In genomic region chr7:132492841-132493445, GRCh38 we compare ENCODE assay signal across 18 cellular contexts.
DNase-seq lines count a peak whose midpoint lies in the region; ATAC-seq and TF ChIP-seq lines count a peak whose summit lies in the region.
"Had no signal": no experiment of that assay in that cellular context is flagged by ENCODE, and none has a peak within 500 bp of the region (broad histone marks: within the 10 kb centered on the region; RNA-seq: fewer than 3 reads in every experiment).

No MANE protein-coding gene starts in this region.

- no peak overlapping the region for H3K27ac ChIP-seq in HEK293 (ENCODE audit: extremely low read depth, low read depth, low read length)
- no peak overlapping the region for H3K27ac ChIP-seq in PC-3 (ENCODE audit: low read length)
- H3K27ac ChIP-seq: C4-2B, SJSA1 had no signal

- intact Hi-C loops in PC-3 (cut with micrococcal nuclease): no loop called here

- no peak overlapping the region for H3K4me2 ChIP-seq in PC-3 (ENCODE audit: low read length)

- H3K9ac ChIP-seq in PC-3 (ENCODE audit: low read length): no peak overlapping the region

- H3K9me3 ChIP-seq in HEK293 (ENCODE audit: control insufficient read depth, insufficient read depth, low read depth, low read length): no peaks in the 10 kb centered on the region
- no peaks in the 10 kb centered on the region for H3K9me3 ChIP-seq in PC-3 (ENCODE audit: low read length)
- H3K9me3 ChIP-seq: HAP-1, SJSA1 had no signal

- H4K20me1 ChIP-seq in PC-3 (ENCODE audit: low read length): no peaks in the 10 kb centered on the region

- BruUV-seq in PC-3 (replicated peaks; lab: Mats Ljungman, UMichigan): no TSS peak

- peaks cover 3% of the 10 kb centered on the region; the same call in 1 of the 2 replicates for H3K4me1 ChIP-seq in HEK293 (ENCODE audit: control insufficient read depth, insufficient read depth, low read length)
- H3K4me1 ChIP-seq in PC-3 (ENCODE audit: insufficient read depth, low read length): peaks cover 3% of the 10 kb centered on the region; the same call in 1 of the 2 replicates
- H3K4me1 ChIP-seq: HAP-1, SJSA1 had no signal

- H3K79me2 ChIP-seq in PC-3 (ENCODE audit: low read length): no peaks in the 10 kb centered on the region

- peak overlapping the region; percentile 3 for H3K4me3 Mint-ChIP-seq in activated naive CD8-positive, alpha-beta T cell treated with anti-CD3 and anti-CD28 coated beads, Interleukin-2, amount 10 ng/mL, durations not matched to agents 7 days and 5 days
- no peak overlapping the region for H3K4me3 Mint-ChIP-seq in activated naive CD8-positive, alpha-beta T cell treated with anti-CD3 and anti-CD28 coated beads, Interleukin-2, amount 50 U/mL, for 24 hours
- no peak overlapping the region for H3K4me3 Mint-ChIP-seq in stimulated activated effector memory CD8-positive, alpha-beta T cell treated with anti-CD3 and anti-CD28 coated beads, Interleukin-12 subunit alpha, Interleukin-12 subunit beta, amount 100 ng/mL, for 72 hours

- H3K27me3 ChIP-seq in PC-3 (ENCODE audit: low read length): no peaks in the 10 kb centered on the region
- H3K27me3 ChIP-seq: SJSA1 had no signal

- H3K4me3 ChIP-seq in HEK293 (ENCODE audit: low read depth, low read length) (no peak overlapping the region), PC-3 (ENCODE audit: low read length) (no peak overlapping the region)
- H3K4me3 ChIP-seq: HAP-1, SJSA1 had no signal

- no peak for DNase-seq in activated naive CD8-positive, alpha-beta T cell treated with anti-CD3 and anti-CD28 coated beads, Interleukin-2, amount 10 ng/mL, durations not matched to agents 7 days and 5 days
- DNase-seq in activated naive CD8-positive, alpha-beta T cell treated with anti-CD3 and anti-CD28 coated beads, Interleukin-2, amount 50 U/mL, for 24 hours: no peak
- DNase-seq in PC-3: no peak
- no peak for DNase-seq in stimulated activated effector memory CD8-positive, alpha-beta T cell treated with anti-CD3 and anti-CD28 coated beads, Interleukin-12 subunit alpha, Interleukin-12 subunit beta, amount 100 ng/mL, for 72 hours (ENCODE audit: low spot score in 2 of 2)
- no peak for DNase-seq in G401 (ENCODE audit: low spot score)
- no peak for DNase-seq in NCI-H2107 treated with DMSO at 0.1 percent for 48 hours (lab: John Stamatoyannopoulos, UW; ENCODE audit: unreplicated experiment)
- DNase-seq: GF-D8, Kasumi-1, NCI-H1092 treated with DMSO at 0.1 percent for 48 hours, NCI-H1694 treated with DMSO at 0.1 percent for 48 hours, NCI-H2171 treated with DMSO at 0.1 percent for 48 hours, NCI-H446, SW 1271 had no signal

- no peak for ATAC-seq in activated naive CD8-positive, alpha-beta T cell treated with anti-CD3 and anti-CD28 coated beads, Interleukin-2, amount 10 ng/mL, durations not matched to agents 7 days and 5 days (ENCODE audit: low read depth)
- ATAC-seq in activated naive CD8-positive, alpha-beta T cell treated with anti-CD3 and anti-CD28 coated beads, Interleukin-2, amount 50 U/mL, for 24 hours: no peak
- ATAC-seq in PC-3: peak; percentile 40; the same call in 1 of the 2 replicates
- no peak for ATAC-seq in stimulated activated effector memory CD8-positive, alpha-beta T cell treated with anti-CD3 and anti-CD28 coated beads, Interleukin-12 subunit alpha, Interleukin-12 subunit beta, amount 100 ng/mL, for 72 hours
- ATAC-seq: Panc1 had no signal

- in situ Hi-C loops in G401 (cut with HindIII; ENCODE audit: low sequenced_read_pairs): no loop called here

- H2AFZ ChIP-seq in PC-3 (ENCODE audit: low read length): no peak overlapping the region

- peaks cover 2% of the 10 kb centered on the region for H3K27me3 Mint-ChIP-seq in activated naive CD8-positive, alpha-beta T cell treated with anti-CD3 and anti-CD28 coated beads, Interleukin-2, amount 10 ng/mL, durations not matched to agents 7 days and 5 days
- no peaks in the 10 kb centered on the region for H3K27me3 Mint-ChIP-seq in activated naive CD8-positive, alpha-beta T cell treated with anti-CD3 and anti-CD28 coated beads, Interleukin-2, amount 50 U/mL, for 24 hours

- POLR2A ChIA-PET in activated naive CD8-positive, alpha-beta T cell treated with anti-CD3 and anti-CD28 coated beads, Interleukin-2, amount 10 ng/mL, durations not matched to agents 7 days and 5 days (lab: Charles Lee): interaction anchor here (1.0 to 1.1 kb wide), 2 partner anchors 11 to 17 kb away, joined by 3 read pairs; no protein-coding TSS in a partner anchor
- POLR2A ChIA-PET in HEK293 (lab: Yijun Ruan, JAX) (no interaction called here), PC-3 (lab: Charles Lee; ENCODE audit: unreplicated experiment) (no interaction called here)

- no peak for TF ChIP-seq CTCF in HEK293 (tag by site-specific recombination; IDR thresholded peaks at IDR 0.05)
- no peak for TF ChIP-seq CTCF in PC-3 (conservative IDR thresholded peaks at IDR 0.05; ENCODE audit: low read depth, low read length)

- peaks cover 36% of the 10 kb centered on the region for H3K4me1 Mint-ChIP-seq in activated naive CD8-positive, alpha-beta T cell treated with anti-CD3 and anti-CD28 coated beads, Interleukin-2, amount 10 ng/mL, durations not matched to agents 7 days and 5 days
- H3K4me1 Mint-ChIP-seq in activated naive CD8-positive, alpha-beta T cell treated with anti-CD3 and anti-CD28 coated beads, Interleukin-2, amount 50 U/mL, for 24 hours: peaks cover 16% of the 10 kb centered on the region
- peaks cover 22% of the 10 kb centered on the region for H3K4me1 Mint-ChIP-seq in stimulated activated effector memory CD8-positive, alpha-beta T cell treated with anti-CD3 and anti-CD28 coated beads, Interleukin-12 subunit alpha, Interleukin-12 subunit beta, amount 100 ng/mL, for 72 hours

- H3K36me3 ChIP-seq in HEK293 (ENCODE audit: control insufficient read depth in 2 of 2, insufficient read depth in 1 of 2, low read length in 2 of 2): no peaks in the 10 kb centered on the region
- H3K36me3 ChIP-seq in PC-3 (ENCODE audit: low read depth, low read length): no peaks in the 10 kb centered on the region
- H3K36me3 ChIP-seq: HAP-1, SJSA1 had no signal

- H3K36me3 Mint-ChIP-seq in activated naive CD8-positive, alpha-beta T cell treated with anti-CD3 and anti-CD28 coated beads, Interleukin-2, amount 10 ng/mL, durations not matched to agents 7 days and 5 days: peaks cover 44% of the 10 kb centered on the region
- H3K36me3 Mint-ChIP-seq in activated naive CD8-positive, alpha-beta T cell treated with anti-CD3 and anti-CD28 coated beads, Interleukin-2, amount 50 U/mL, for 24 hours (ENCODE audit: low read depth): no peaks in the 10 kb centered on the region
- no peaks in the 10 kb centered on the region for H3K36me3 Mint-ChIP-seq in stimulated activated effector memory CD8-positive, alpha-beta T cell treated with anti-CD3 and anti-CD28 coated beads, Interleukin-12 subunit alpha, Interleukin-12 subunit beta, amount 100 ng/mL, for 72 hours

- peaks cover 13% of the 10 kb centered on the region for H3K9me3 Mint-ChIP-seq in activated naive CD8-positive, alpha-beta T cell treated with anti-CD3 and anti-CD28 coated beads, Interleukin-2, amount 10 ng/mL, durations not matched to agents 7 days and 5 days
- no peaks in the 10 kb centered on the region for H3K9me3 Mint-ChIP-seq in activated naive CD8-positive, alpha-beta T cell treated with anti-CD3 and anti-CD28 coated beads, Interleukin-2, amount 50 U/mL, for 24 hours
- no peaks in the 10 kb centered on the region for H3K9me3 Mint-ChIP-seq in stimulated activated effector memory CD8-positive, alpha-beta T cell treated with anti-CD3 and anti-CD28 coated beads, Interleukin-12 subunit alpha, Interleukin-12 subunit beta, amount 100 ng/mL, for 72 hours

- peak overlapping the region; percentile 81 for H3K27ac Mint-ChIP-seq in activated naive CD8-positive, alpha-beta T cell treated with anti-CD3 and anti-CD28 coated beads, Interleukin-2, amount 10 ng/mL, durations not matched to agents 7 days and 5 days
- no peak overlapping the region for H3K27ac Mint-ChIP-seq in activated naive CD8-positive, alpha-beta T cell treated with anti-CD3 and anti-CD28 coated beads, Interleukin-2, amount 50 U/mL, for 24 hours
- peak overlapping the region; percentile 16 for H3K27ac Mint-ChIP-seq in stimulated activated effector memory CD8-positive, alpha-beta T cell treated with anti-CD3 and anti-CD28 coated beads, Interleukin-12 subunit alpha, Interleukin-12 subunit beta, amount 100 ng/mL, for 72 hours

- CTCF ChIA-PET in HEK293 (lab: Yijun Ruan, JAX) (no interaction called here), PC-3 (lab: Charles Lee) (no interaction called here)

- H3F3A ChIP-seq in PC-3 (ENCODE audit: low read length, unreplicated experiment): no peaks in the 10 kb centered on the region

- H3K9me2 ChIP-seq in PC-3 (replicated peaks; ENCODE audit: low read length): no peaks in the 10 kb centered on the region

TF ChIP-seq in HEK293, 187 proteins besides CTCF, POLR2A, EP300 and RAD21 (continues in another document):
- TF ChIP-seq ZNF521 (tag by site-specific recombination; IDR thresholded peaks at IDR 0.05) (no peak), ZBTB44 (tag by site-specific recombination; IDR thresholded peaks at IDR 0.05) (0 out of 2 replicates have a peak, but pooled peaks have one; percentile 20), GLIS1 (tag by site-specific recombination; IDR thresholded peaks at IDR 0.05) (peak; percentile 31; the same call in 1 of the 2 replicates), INSM2 (tag by site-specific recombination; IDR thresholded peaks at IDR 0.05) (no peak)
